13 cellular contexts compared by ENCODE assay signal in the genomic region with DNA sequence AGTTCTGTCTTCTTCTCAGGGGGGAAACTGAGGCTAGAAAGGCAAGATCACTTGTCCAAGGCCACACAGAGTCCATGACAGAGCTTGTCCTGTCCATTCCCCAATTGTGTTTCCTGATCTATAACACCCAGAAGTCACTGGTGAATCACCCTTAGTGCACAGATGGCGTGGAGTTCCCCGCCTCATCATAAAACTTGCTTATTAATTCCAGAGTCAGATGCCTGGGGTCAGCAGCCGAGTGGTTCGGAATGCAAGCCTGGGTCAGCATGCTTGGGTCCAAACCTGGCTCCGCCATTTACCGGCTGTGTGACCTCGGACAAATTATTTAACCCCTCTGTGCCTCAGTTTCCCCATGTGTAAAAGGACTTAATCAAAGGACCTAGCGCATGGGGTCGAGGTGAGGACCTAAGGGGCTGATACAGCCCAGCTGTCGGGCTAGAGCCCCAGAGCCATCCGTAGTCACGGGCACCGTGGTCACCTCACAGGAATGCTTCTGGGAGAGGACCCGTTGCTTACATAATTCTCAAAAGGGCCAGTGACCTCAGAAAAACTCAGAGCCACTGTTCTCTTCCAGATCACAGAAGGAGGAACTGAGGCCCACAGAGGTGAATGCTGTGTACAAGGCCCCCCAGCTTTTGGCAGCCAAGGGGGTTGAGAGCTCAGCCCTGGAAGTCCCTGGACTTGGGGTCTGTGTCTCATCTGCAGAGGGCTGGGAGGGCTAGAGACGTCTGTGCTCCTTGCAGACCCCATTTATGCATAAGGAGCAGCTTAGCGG. TPM values are rescaled to one million over a fixed set of nuclear protein-coding genes. Genes with fewer than 3 reads are reported as not detected.
DNase-seq lines count a peak whose midpoint lies in the region; ATAC-seq and TF ChIP-seq lines count a peak whose summit lies in the region.
"Had no signal": no experiment of that assay in that cellular context is flagged by ENCODE, and none has a peak within 500 bp of the region (broad histone marks: within the 10 kb centered on the region; RNA-seq: fewer than 3 reads in every experiment).

No MANE protein-coding gene starts in this region.

- H3K9me3 ChIP-seq in OCI-LY3 (ENCODE audit: insufficient read depth, low read length) (peaks cover 9% of the 10 kb centered on the region), spleen (peaks cover 0 to 21% (median 11%) of the 10 kb centered on the region in 8 donors)
- H3K9me3 ChIP-seq: HAP-1 had no signal

- H3K9ac ChIP-seq in OCI-LY3 (ENCODE audit: low read length), result peak overlapping the region; percentile 52; the same call in 1 of the 2 replicates

- H3K4me2 ChIP-seq in OCI-LY3 (ENCODE audit: low read length), result peak overlapping the region; percentile 98

- H3K79me2 ChIP-seq in OCI-LY3 (ENCODE audit: low read length), result no peaks in the 10 kb centered on the region

- no peak for DNase-seq in activated T-cell treated with anti-CD3 and anti-CD28 coated beads, Interleukin-2, amount 50 U/mL, for 4 hours
- no peak for DNase-seq in activated T-cell treated with anti-CD3 and anti-CD28 coated beads, Interleukin-2, amount 50 U/mL, for 1 hour
- DNase-seq in coronary artery (ENCODE audit: low spot score) (peak; percentile 67), spleen (no peak), SHP77 treated with DMSO at 0.1 percent for 48 hours (lab: John Stamatoyannopoulos, UW) (no peak), GM13976 (ENCODE audit: low spot score) (no peak)
- DNase-seq: mesenchymal stem cell, NCI-H446 treated with DMSO at 0.1 percent for 48 hours, SIG-M5 had no signal

- H3K27me3 Mint-ChIP-seq in activated T-cell treated with anti-CD3 and anti-CD28 coated beads, Interleukin-2, amount 50 U/mL, for 4 hours (ENCODE audit: low read depth), result no peaks in the 10 kb centered on the region

- H3K4me3 Mint-ChIP-seq in activated T-cell treated with anti-CD3 and anti-CD28 coated beads, Interleukin-2, amount 50 U/mL, for 4 hours, result peak overlapping the region; percentile 81

- peaks cover 8% of the 10 kb centered on the region for H3K9me3 Mint-ChIP-seq in activated T-cell treated with anti-CD3 and anti-CD28 coated beads, Interleukin-2, amount 50 U/mL, for 4 hours

- no peak for ATAC-seq in activated T-cell treated with anti-CD3 and anti-CD28 coated beads, Interleukin-2, amount 50 U/mL, for 4 hours
- ATAC-seq in HG02981 (IDR thresholded peaks at IDR 0.05; ENCODE audit: unreplicated experiment), result no peak

- peaks cover 19% of the 10 kb centered on the region for H3K36me3 Mint-ChIP-seq in activated T-cell treated with anti-CD3 and anti-CD28 coated beads, Interleukin-2, amount 50 U/mL, for 4 hours (ENCODE audit: insufficient read depth)

- TF ChIP-seq CTCF in OCI-LY3 (IDR thresholded peaks at IDR 0.05; ENCODE audit: low read depth, low read length) (no peak), coronary artery (IDR thresholded peaks at IDR 0.05) (no peak), spleen (IDR thresholded peaks at IDR 0.05 in 8 of 11, conservative IDR thresholded peaks at IDR 0.05 in 3 of 11) (no peak), GM13976 (IDR thresholded peaks at IDR 0.05; ENCODE audit: borderline replicate concordance, control extremely low read depth, extremely low read depth, insufficient read depth, missing control alignments) (no peak)

- H3K36me3 ChIP-seq in OCI-LY3 (replicated peaks; ENCODE audit: low read depth, low read length) (no peaks in the 10 kb centered on the region), spleen (peaks cover 0 to 9% (median 0%) of the 10 kb centered on the region in 6 donors)
- H3K36me3 ChIP-seq: HAP-1 had no signal

- WGBS in spleen, 5 donors, result 90 to 93% (median 90%) methylated on average over 11 to 16 of the region's 16 CpGs

- H3K4me1 ChIP-seq in OCI-LY3 (ENCODE audit: low read length) (peaks cover 52% of the 10 kb centered on the region), spleen (peaks cover 18 to 66% (median 56%) of the 10 kb centered on the region in 6 donors)
- H3K4me1 ChIP-seq: HAP-1 had no signal

- H3K4me3 ChIP-seq in OCI-LY3 (ENCODE audit: low read length) (peak overlapping the region; percentile 74), coronary artery (no peak overlapping the region), spleen (no peak overlapping the region)
- H3K4me3 ChIP-seq: HAP-1 had no signal

- TF ChIP-seq POLR2A in spleen (IDR thresholded peaks at IDR 0.05), result no peak

- no peaks in the 10 kb centered on the region for H4K20me1 ChIP-seq in OCI-LY3 (ENCODE audit: insufficient read depth, low read length)

- H3K27ac ChIP-seq in OCI-LY3 (ENCODE audit: low read length), result peak overlapping the region; percentile 78
- H3K27ac ChIP-seq in coronary artery, result no peak overlapping the region
- peak overlapping the region; percentile 66 to 96 (median 89) for H3K27ac ChIP-seq in spleen

- no peak overlapping the region for H2AFZ ChIP-seq in OCI-LY3 (ENCODE audit: low read depth, low read length)

- H3K27me3 ChIP-seq in OCI-LY3 (ENCODE audit: low read depth, low read length) (peaks cover 61% of the 10 kb centered on the region), spleen (replicated peaks in 1 of 7) (no peaks in the 10 kb centered on the region)

- in situ Hi-C loops in GM13976 (cut with MboI; ENCODE audit: low sequenced_read_pairs, unreplicated experiment), result loop anchor here (25.0 kb wide), 1 partner anchor 566 kb away; no protein-coding TSS in a partner anchor

- H3K4me1 Mint-ChIP-seq in activated T-cell treated with anti-CD3 and anti-CD28 coated beads, Interleukin-2, amount 50 U/mL, for 4 hours (ENCODE audit: low read depth), result peaks cover 73% of the 10 kb centered on the region

- intact Hi-C loops in spleen (cut with DNase I; ENCODE audit: low total_unique reads), result no loop called here

RNA-seq across cellular contexts. Expression of gene ZBP1, which starts 1.4 kb away (rescaled TPM):
- total RNA-seq in activated T-cell treated with anti-CD3 and anti-CD28 coated beads, Interleukin-2, amount 50 U/mL, for 4 hours, result under 1 TPM in 2 of 3 donors, not detected in 1; 0.13 to 0.27 TPM
- 10 to 100 TPM; 11.7 to 28.4 (median 20.9) TPM for total RNA-seq in spleen
- polyA plus RNA-seq in spleen, result 10 to 100 TPM in 1 of 3 donors, 1 to 10 TPM in 2; 8.6 to 11.2 (median 9.8) TPM
- total RNA-seq: progenitor cell of endocrine pancreas had no signal

Comparison
In these comparisons a context has a peak if more than half of its experiments do, and no peak if none do; other contexts are left out.
1. H3K27ac ChIP-seq: peak in OCI-LY3 (single experiment) and spleen (8 of 8); none in coronary artery (0 of 2).
2. RNA of gene ZBP1, which starts 1.4 kb away (total RNA-seq): 11.7 to 28.4 TPM in spleen; 0.13 to 0.27 TPM in activated T-cell treated with anti-CD3 and anti-CD28 coated beads, Interleukin-2, amount 50 U/mL, for 4 hours; every median in the first group is over 4 times any median in the second.